Comparison of ENCODE assay signal across 24 cellular contexts in genomic region chr7:157787275-157787701, GRCh38.
A peak's percentile ranks its signal among the peaks of the same experiment; 100 is the strongest.
DNase-seq lines count a peak whose midpoint lies in the region; ATAC-seq and TF ChIP-seq lines count a peak whose summit lies in the region.
"Had no signal": no experiment of that assay in that cellular context is flagged by ENCODE, and none has a peak within 500 bp of the region (broad histone marks: within the 10 kb centered on the region; RNA-seq: fewer than 3 reads in every experiment).

No MANE protein-coding gene starts in this region.

- no peak overlapping the region for H3K4me2 ChIP-seq in MM.1S (ENCODE audit: low read depth, low read length)
- H3K4me2 ChIP-seq: A549; BLaER1 treated with 17β-estradiol and CSF1 and Interleukin-3, amounts not matched to agents 10 nM and 100 nM had no signal

- TF ChIP-seq POLR2A in uterus (IDR thresholded peaks at IDR 0.05) = no peak

- peaks cover 2% of the 10 kb centered on the region for H3K27me3 Mint-ChIP-seq in chondrocyte (ENCODE audit: low read depth)

- no peak overlapping the region for H3K27ac ChIP-seq in right atrium auricular region
- H3K27ac ChIP-seq in aorta (ENCODE audit: low read depth in 1 of 2, low read length in 2 of 2) = no peak overlapping the region
- no peak overlapping the region for H3K27ac ChIP-seq in MM.1S (ENCODE audit: low read length)
- H3K27ac ChIP-seq in uterus = no peak overlapping the region
- H3K27ac ChIP-seq: A549; BLaER1 treated with 17β-estradiol and CSF1 and Interleukin-3, amounts not matched to agents 10 nM and 100 nM; GM23248 had no signal

- ATAC-seq in left ventricle myocardium superior (no peak), aorta (ENCODE audit: low FRiP score) (no peak)
- ATAC-seq: A549, GM12878 had no signal

- H3K4me3 Mint-ChIP-seq in chondrocyte (ENCODE audit: unreplicated experiment) = no peak overlapping the region
- H3K4me3 Mint-ChIP-seq: CD14-positive monocyte; CD4-positive, alpha-beta T cell; CD8-positive, alpha-beta memory T cell had no signal

- H3K4me1 ChIP-seq in right atrium auricular region (no peaks in the 10 kb centered on the region), aorta (ENCODE audit: control insufficient read depth in 1 of 2, insufficient read depth in 2 of 2, low read length in 2 of 2) (no peaks in the 10 kb centered on the region), MM.1S (ENCODE audit: low read length) (no peaks in the 10 kb centered on the region), uterus (no peaks in the 10 kb centered on the region)
- H3K4me1 ChIP-seq: A549, BE2C had no signal

- no peak overlapping the region for H2AFZ ChIP-seq in MM.1S (ENCODE audit: low read length)
- H2AFZ ChIP-seq: GM23248 had no signal

- WGBS in aorta, 2 donors = 85 to 89% methylated on average over 12 to 13 of the region's 13 CpGs

- H3K36me3 ChIP-seq in right atrium auricular region (no peaks in the 10 kb centered on the region), aorta (ENCODE audit: control insufficient read depth in 1 of 2, insufficient read depth in 2 of 2, low read length in 1 of 2) (no peaks in the 10 kb centered on the region), MM.1S (replicated peaks; ENCODE audit: insufficient read depth, low read length) (no peaks in the 10 kb centered on the region), uterus (no peaks in the 10 kb centered on the region)
- H3K36me3 ChIP-seq: BE2C; BLaER1 treated with 17β-estradiol and CSF1 and Interleukin-3, amounts not matched to agents 10 nM and 100 nM had no signal

- DNase-seq in left ventricle myocardium superior (peak; percentile 6), right atrium auricular region (ENCODE audit: low spot score) (no peak), chondrocyte (ENCODE audit: low spot score) (peak; percentile 75), mesenteric fat pad (ENCODE audit: low spot score) (peak; percentile 74), aorta (peak; percentile 28 to 51), MM.1S (no peak), uterus (no peak)
- DNase-seq: 8988T; ACHN; AML-193; CD4-positive, alpha-beta T cell; CD8-positive, alpha-beta memory T cell; DMS 273 treated with DMSO at 0.1 percent for 48 hours; DMS79; EL; GDM1; GM23248; H7; HCEC 1CT had no signal

- no peaks in the 10 kb centered on the region for H3K9me3 Mint-ChIP-seq in chondrocyte (ENCODE audit: low read depth)
- H3K9me3 Mint-ChIP-seq: CD4-positive, alpha-beta T cell; CD8-positive, alpha-beta memory T cell had no signal

- no peaks in the 10 kb centered on the region for H3K79me2 ChIP-seq in MM.1S (ENCODE audit: low read length)

- intact Hi-C loops in left ventricle myocardium superior (cut with micrococcal nuclease) (no loop called here), aorta (cut with DNase I) (no loop called here), uterus (cut with DNase I; ENCODE audit: low total_unique reads) (no loop called here)

- no peak overlapping the region for H3K27ac Mint-ChIP-seq in chondrocyte (ENCODE audit: unreplicated experiment)
- H3K27ac Mint-ChIP-seq: CD4-positive, alpha-beta T cell; CD8-positive, alpha-beta memory T cell had no signal

- no peaks in the 10 kb centered on the region for H3K27me3 ChIP-seq in right atrium auricular region
- H3K27me3 ChIP-seq in aorta (ENCODE audit: control insufficient read depth in 1 of 2, insufficient read depth in 2 of 2, low read length in 1 of 2) = no peaks in the 10 kb centered on the region
- peaks cover 86% of the 10 kb centered on the region for H3K27me3 ChIP-seq in MM.1S (replicated peaks; ENCODE audit: insufficient read depth, low read length)
- H3K27me3 ChIP-seq in uterus = no peaks in the 10 kb centered on the region
- H3K27me3 ChIP-seq: BE2C; BLaER1 treated with 17β-estradiol and CSF1 and Interleukin-3, amounts not matched to agents 10 nM and 100 nM had no signal

- H3K9me2 ChIP-seq in MM.1S (replicated peaks; ENCODE audit: insufficient read depth, low read length) = no peaks in the 10 kb centered on the region

- no peak for TF ChIP-seq CTCF in right atrium auricular region (IDR thresholded peaks at IDR 0.05)
- TF ChIP-seq CTCF in chondrocyte (IDR thresholded peaks at IDR 0.05) = no peak
- no peak for TF ChIP-seq CTCF in MM.1S (IDR thresholded peaks at IDR 0.05; ENCODE audit: low read length)
- no peak for TF ChIP-seq CTCF in uterus (IDR thresholded peaks at IDR 0.05)

- no peak overlapping the region for H3K4me3 ChIP-seq in right atrium auricular region
- H3K4me3 ChIP-seq in aorta (ENCODE audit: low read length in 2 of 2) = no peak overlapping the region
- no peak overlapping the region for H3K4me3 ChIP-seq in MM.1S (ENCODE audit: low read length)
- H3K4me3 ChIP-seq in uterus = no peak overlapping the region
- H3K4me3 ChIP-seq: A549; BLaER1 treated with 17β-estradiol and CSF1 and Interleukin-3, amounts not matched to agents 10 nM and 100 nM; GM12878; GM23248 had no signal

- H3K9me3 ChIP-seq in right atrium auricular region (no peaks in the 10 kb centered on the region), aorta (ENCODE audit: control insufficient read depth, low read length) (no peaks in the 10 kb centered on the region), MM.1S (replicated peaks; ENCODE audit: insufficient read depth, low read length) (no peaks in the 10 kb centered on the region), uterus (no peaks in the 10 kb centered on the region)
- H3K9me3 ChIP-seq: A549, BE2C had no signal

- peaks cover 3% of the 10 kb centered on the region for H3K4me1 Mint-ChIP-seq in chondrocyte (ENCODE audit: low read depth)
- H3K4me1 Mint-ChIP-seq: CD14-positive monocyte; CD8-positive, alpha-beta memory T cell had no signal

- H3K9ac ChIP-seq in MM.1S (ENCODE audit: low read length) = no peak overlapping the region
- H3K9ac ChIP-seq: BLaER1 treated with 17β-estradiol and CSF1 and Interleukin-3, amounts not matched to agents 10 nM and 100 nM; GM23248 had no signal

- H3K36me3 Mint-ChIP-seq in chondrocyte (ENCODE audit: low read depth) = no peaks in the 10 kb centered on the region
- H3K36me3 Mint-ChIP-seq: CD14-positive monocyte; CD8-positive, alpha-beta memory T cell had no signal

- no peaks in the 10 kb centered on the region for H3F3A ChIP-seq in MM.1S (ENCODE audit: insufficient read depth, low read length)

- no peaks in the 10 kb centered on the region for H4K20me1 ChIP-seq in MM.1S (ENCODE audit: insufficient read depth, low read length)
- H4K20me1 ChIP-seq: BLaER1 treated with 17β-estradiol and CSF1 and Interleukin-3, amounts not matched to agents 10 nM and 100 nM had no signal

Comparison
In these comparisons a context has a peak if more than half of its experiments do, and no peak if none do; other contexts are left out.
1. DNase-seq: peak in left ventricle myocardium superior (single experiment), chondrocyte (single experiment), mesenteric fat pad (single experiment) and aorta (2 of 2); none in right atrium auricular region (single experiment), MM.1S (single experiment) and uterus (0 of 2).